18 cellular contexts compared by ENCODE assay signal in the genomic region with DNA sequence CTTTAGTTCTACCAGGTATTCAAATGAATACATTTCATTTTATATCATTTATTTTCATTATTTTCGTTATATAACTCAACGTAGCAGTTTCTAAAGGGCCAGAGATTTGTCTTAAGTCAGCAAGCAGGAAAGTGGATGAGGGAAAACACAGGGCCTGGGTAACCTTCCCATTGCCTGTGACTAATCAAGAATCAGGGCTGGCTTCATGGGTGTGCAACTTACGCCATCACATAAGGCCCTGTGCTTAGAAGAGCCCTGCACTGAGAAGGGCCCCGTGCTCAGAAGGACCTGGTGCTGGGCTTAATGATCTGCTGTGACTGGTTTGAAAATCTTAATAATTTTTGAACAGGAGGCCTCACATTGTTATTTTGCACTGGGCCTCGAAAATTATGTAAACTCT.
A peak's percentile ranks its signal among the peaks of the same experiment; 100 is the strongest.
DNase-seq lines count a peak whose midpoint lies in the region; ATAC-seq and TF ChIP-seq lines count a peak whose summit lies in the region.
"Had no signal": no experiment of that assay in that cellular context is flagged by ENCODE, and none has a peak within 500 bp of the region (broad histone marks: within the 10 kb centered on the region; RNA-seq: fewer than 3 reads in every experiment).

No MANE protein-coding gene starts in this region.

- peak overlapping the region; percentile 95 for H3K27ac Mint-ChIP-seq in HFFc6
- H3K27ac Mint-ChIP-seq: T-helper 1 cell treated with Interleukin-12 subunit alpha and Interleukin-12 subunit beta and Interleukin-4 antibody, amounts not matched to agents 30 μg/mL and 1 μg/mL, for 36 hours had no signal

- no peak for ATAC-seq in body of pancreas
- ATAC-seq in GM19397 (IDR thresholded peaks at IDR 0.05; ENCODE audit: unreplicated experiment): no peak
- no peak for ATAC-seq in HG02870 (IDR thresholded peaks at IDR 0.05; ENCODE audit: unreplicated experiment)
- ATAC-seq: stimulated activated naive CD8-positive, alpha-beta T cell treated with anti-CD3 and anti-CD28 coated beads, Interleukin-15, Interleukin-2, amounts not matched to agents 100 U/mL and 50 U/mL, for 24 hours had no signal

- no peaks in the 10 kb centered on the region for H3K9me3 Mint-ChIP-seq in HFFc6

- 81 to 98% methylated on average over 5 of the region's 5 CpGs for WGBS in body of pancreas, 2 donors

- H3K36me3 Mint-ChIP-seq in HFFc6 (ENCODE audit: low read depth): no peaks in the 10 kb centered on the region; the same call in 1 of the 2 replicates

- intact Hi-C loops in body of pancreas (cut with DNase I): no loop called here

- DNase-seq in HFFc6 (no peak), body of pancreas (no peak), fibroblast of villous mesenchyme (ENCODE audit: low read depth) (peak; percentile 86), skeletal muscle cell (ENCODE audit: low read depth) (peak; percentile 58), LoVo (ENCODE audit: low spot score) (no peak), NOMO-1 treated with dmso at 0.1 percent for 144 hours (lab: John Stamatoyannopoulos, UW; ENCODE audit: unreplicated experiment) (no peak)
- DNase-seq: activated CD4-positive, alpha-beta T cell treated with anti-CD3 and anti-CD28 coated beads, Interleukin-2, amount 10 ng/mL, durations not matched to agents 7 days and 5 days; cerebellar nuclear complex; GF-D8; Kasumi-1; NCI-H2081 treated with DMSO at 0.1 percent for 48 hours; nucleus accumbens; stimulated activated CD4-positive, alpha-beta T cell treated with anti-CD3 and anti-CD28 coated beads, Interleukin-4, amount 100 ng/mL, for 1 hour; stimulated activated naive CD8-positive, alpha-beta T cell treated with anti-CD3 and anti-CD28 coated beads, Interleukin-15, Interleukin-2, amounts not matched to agents 100 U/mL and 50 U/mL, for 24 hours had no signal

- no peak for TF ChIP-seq CTCF in HFFc6 (IDR thresholded peaks at IDR 0.05)
- TF ChIP-seq CTCF in body of pancreas (IDR thresholded peaks at IDR 0.05): no peak
- TF ChIP-seq CTCF in fibroblast of villous mesenchyme (IDR thresholded peaks at IDR 0.05; ENCODE audit: insufficient read depth, low read depth, low read length): no peak

- TF ChIP-seq POLR2A in body of pancreas (IDR thresholded peaks at IDR 0.05): no peak

- peaks cover 32% of the 10 kb centered on the region for H3K4me1 Mint-ChIP-seq in HFFc6 (ENCODE audit: low read depth)

- H3K27me3 ChIP-seq in body of pancreas: no peaks in the 10 kb centered on the region

- H3K27me3 Mint-ChIP-seq in HFFc6 (ENCODE audit: insufficient read depth): no peaks in the 10 kb centered on the region
- H3K27me3 Mint-ChIP-seq: activated CD4-positive, alpha-beta T cell treated with anti-CD3 and anti-CD28 coated beads, Interleukin-2, amount 10 ng/mL, durations not matched to agents 7 days and 5 days had no signal

- H3K36me3 ChIP-seq in body of pancreas (replicated peaks in 1 of 2; ENCODE audit: insufficient read depth in 1 of 2, low read depth in 2 of 2): no peaks in the 10 kb centered on the region
- H3K36me3 ChIP-seq: BLaER1 treated with 17β-estradiol and CSF1 and Interleukin-3, amounts not matched to agents 10 nM and 100 nM had no signal

- no peak overlapping the region; the same call in 1 of the 2 replicates for H3K4me3 Mint-ChIP-seq in HFFc6
- H3K4me3 Mint-ChIP-seq: activated CD4-positive, alpha-beta T cell treated with anti-CD3 and anti-CD28 coated beads, Interleukin-2, amount 10 ng/mL, durations not matched to agents 7 days and 5 days; T-helper 1 cell treated with Interleukin-12 subunit alpha and Interleukin-12 subunit beta and Interleukin-4 antibody, amounts not matched to agents 30 μg/mL and 1 μg/mL, for 36 hours had no signal

- H3K4me1 ChIP-seq in body of pancreas: peaks cover 8% of the 10 kb centered on the region

- peak overlapping the region in 3 of 4 donors; percentile 45 to 80 (median 75) for H3K27ac ChIP-seq in body of pancreas
- H3K27ac ChIP-seq: BLaER1 treated with 17β-estradiol and CSF1 and Interleukin-3, amounts not matched to agents 10 nM and 100 nM had no signal

- no peaks in the 10 kb centered on the region for H3K9me3 ChIP-seq in body of pancreas

- H3K4me3 ChIP-seq in body of pancreas (no peak overlapping the region), fibroblast of villous mesenchyme (ENCODE audit: low read depth, low read length) (no peak overlapping the region), skeletal muscle cell (ENCODE audit: low read depth, low read length) (no peak overlapping the region)
- H3K4me3 ChIP-seq: BLaER1 treated with 17β-estradiol and CSF1 and Interleukin-3, amounts not matched to agents 10 nM and 100 nM had no signal

Comparison
In these comparisons a context has a peak if more than half of its experiments do, and no peak if none do; other contexts are left out.
1. DNase-seq: peak in fibroblast of villous mesenchyme (single experiment) and skeletal muscle cell (single experiment); none in HFFc6 (single experiment), body of pancreas (0 of 4), LoVo (single experiment) and NOMO-1 treated with dmso at 0.1 percent for 144 hours (single experiment).